In genomic region chr9:104025109-104025508, GRCh38 we compare ENCODE assay signal across 22 cellular contexts.
DNase-seq lines count a peak whose midpoint lies in the region; ATAC-seq and TF ChIP-seq lines count a peak whose summit lies in the region.
"Had no signal": no experiment of that assay in that cellular context is flagged by ENCODE, and none has a peak within 500 bp of the region (broad histone marks: within the 10 kb centered on the region; RNA-seq: fewer than 3 reads in every experiment).

No MANE protein-coding gene starts in this region.

- H3K27ac ChIP-seq in mammary epithelial cell (ENCODE audit: insufficient read depth, low read depth, low read length) (no peak overlapping the region), SK-N-SH (ENCODE audit: low read depth in 2 of 2, low read length in 1 of 2) (no peak overlapping the region)
- H3K27ac ChIP-seq: A549; BLaER1 treated with 17β-estradiol and CSF1 and Interleukin-3, amounts not matched to agents 10 nM and 100 nM; SK-N-MC had no signal

- POLR2A ChIA-PET in SK-N-SH (lab: Yijun Ruan, JAX), result no interaction called here

- peak; percentile 32 for ATAC-seq in GM18868 (IDR thresholded peaks at IDR 0.05; ENCODE audit: unreplicated experiment)
- ATAC-seq: A549, K562, Right ventricle myocardium inferior had no signal

- H3K36me3 ChIP-seq in mammary epithelial cell (ENCODE audit: insufficient read depth, low read length), result no peaks in the 10 kb centered on the region
- H3K36me3 ChIP-seq in SK-N-SH (replicated peaks in 1 of 2; ENCODE audit: control insufficient read depth in 1 of 2, insufficient read depth in 2 of 2, low read length in 1 of 2), result no peaks in the 10 kb centered on the region
- H3K36me3 ChIP-seq: BLaER1 treated with 17β-estradiol and CSF1 and Interleukin-3, amounts not matched to agents 10 nM and 100 nM; HAP-1 had no signal

- CTCF ChIA-PET in mammary epithelial cell (lab: Charles Lee; ENCODE audit: low non-redundant PET) (no interaction called here), SK-N-SH (lab: Yijun Ruan, JAX) (no interaction called here)

- TF ChIP-seq EP300 in SK-N-SH (IDR thresholded peaks at IDR 0.05; ENCODE audit: borderline replicate concordance in 1 of 2, low read depth in 1 of 2, low read length in 1 of 2), result no peak

- dilution Hi-C loops in mammary epithelial cell (cut with HindIII; ENCODE audit: low sequenced_read_pairs), result no loop called here

- 94% methylated on average over 2 of the region's 2 CpGs for WGBS in mammary epithelial cell (ENCODE audit: low coverage, missing lambda C conversion rate)
- 32% methylated on average over 2 of the region's 2 CpGs for WGBS in SK-N-SH (ENCODE audit: low lambda C conversion rate)

- H3K9me3 ChIP-seq in mammary epithelial cell (replicated peaks; ENCODE audit: insufficient read depth, low read length) (no peaks in the 10 kb centered on the region), SK-N-SH (no peaks in the 10 kb centered on the region)
- H3K9me3 ChIP-seq: A549; BLaER1 treated with 17β-estradiol and CSF1 and Interleukin-3, amounts not matched to agents 10 nM and 100 nM; HAP-1 had no signal

- DNase-seq in NCI-H226 (peak; percentile 41), mammary epithelial cell (peak; percentile 37), iris pigment epithelial cell (ENCODE audit: low read depth) (peak; percentile 61), NCI-H1048 (lab: John Stamatoyannopoulos, UW) (no peak), SK-N-SH (no peak), NCI-H1436 (lab: John Stamatoyannopoulos, UW) (no peak)
- DNase-seq: CD8-positive, alpha-beta memory T cell; DND-41; GDM1; MV-4-11; NCI-H1436 treated with DMSO at 0.1 percent for 48 hours; NCI-H2029 treated with DMSO at 0.1 percent for 48 hours; NCI-H2171 treated with DMSO at 0.1 percent for 48 hours; NCI-H510A; NCI-H774 had no signal

- TF ChIP-seq RAD21 in SK-N-SH (IDR thresholded peaks at IDR 0.05; ENCODE audit: low read length), result no peak

- no peak overlapping the region for H2AFZ ChIP-seq in mammary epithelial cell (ENCODE audit: low read depth, low read length)
- H2AFZ ChIP-seq in SK-N-SH (ENCODE audit: low read depth), result no peak overlapping the region

- H3K9ac ChIP-seq in mammary epithelial cell (ENCODE audit: insufficient read depth, low read length), result no peak overlapping the region
- H3K9ac ChIP-seq in SK-N-SH, result no peak overlapping the region
- H3K9ac ChIP-seq: BLaER1 treated with 17β-estradiol and CSF1 and Interleukin-3, amounts not matched to agents 10 nM and 100 nM had no signal

- in situ Hi-C loops in mammary epithelial cell (cut with MboI; ENCODE audit: low sequenced_read_pairs in 2 of 2), result no loop called here

- H3K27me3 ChIP-seq in mammary epithelial cell (ENCODE audit: insufficient read depth, low read length) (no peaks in the 10 kb centered on the region), SK-N-SH (ENCODE audit: insufficient read depth) (no peaks in the 10 kb centered on the region)
- H3K27me3 ChIP-seq: BLaER1 treated with 17β-estradiol and CSF1 and Interleukin-3, amounts not matched to agents 10 nM and 100 nM had no signal

- no peak for TF ChIP-seq CTCF in mammary epithelial cell (conservative IDR thresholded peaks at IDR 0.05 in 1 of 2, IDR thresholded peaks at IDR 0.05 in 1 of 2; ENCODE audit: extremely low read depth in 1 of 2, insufficient read depth in 1 of 2, low read depth in 1 of 2, low read length in 2 of 2)
- no peak for TF ChIP-seq CTCF in SK-N-SH (IDR thresholded peaks at IDR 0.05)

- H4K20me1 ChIP-seq in mammary epithelial cell (ENCODE audit: insufficient read depth, low read length), result no peaks in the 10 kb centered on the region
- H4K20me1 ChIP-seq in SK-N-SH (ENCODE audit: insufficient read depth), result no peaks in the 10 kb centered on the region
- H4K20me1 ChIP-seq: BLaER1 treated with 17β-estradiol and CSF1 and Interleukin-3, amounts not matched to agents 10 nM and 100 nM had no signal

- no TSS peak for BruUV-seq in mammary epithelial cell (replicated peaks; lab: Mats Ljungman, UMichigan)

- H3K4me1 ChIP-seq in mammary epithelial cell (ENCODE audit: insufficient read depth, low read length), result no peaks in the 10 kb centered on the region
- H3K4me1 ChIP-seq in SK-N-SH (ENCODE audit: control insufficient read depth in 1 of 2, insufficient read depth in 2 of 2, low read depth in 1 of 2, low read length in 1 of 2), result no peaks in the 10 kb centered on the region
- H3K4me1 ChIP-seq: A549, HAP-1 had no signal

- no peaks in the 10 kb centered on the region for H3K9me2 ChIP-seq in SK-N-SH

- no peak overlapping the region for H3K4me2 ChIP-seq in mammary epithelial cell (ENCODE audit: insufficient read depth, low read depth, low read length)
- H3K4me2 ChIP-seq in SK-N-SH, result no peak overlapping the region
- H3K4me2 ChIP-seq: A549; BLaER1 treated with 17β-estradiol and CSF1 and Interleukin-3, amounts not matched to agents 10 nM and 100 nM had no signal

- intact Hi-C loops in mammary epithelial cell (cut with micrococcal nuclease), result loop anchor here (2.0 to 5.0 kb wide), 2 partner anchors 70 to 362 kb away; partner anchors contain the start of gene SMC2

- H3K79me2 ChIP-seq in mammary epithelial cell (ENCODE audit: insufficient read depth, low read length) (no peaks in the 10 kb centered on the region), SK-N-SH (ENCODE audit: insufficient read depth) (no peaks in the 10 kb centered on the region)

- H3K4me3 ChIP-seq in mammary epithelial cell (replicated peaks in 1 of 3; ENCODE audit: insufficient read depth in 1 of 3, low read depth in 2 of 3, low read length in 3 of 3) (no peak overlapping the region), SK-N-SH (ENCODE audit: low read depth in 2 of 2, low read length in 1 of 2) (no peak overlapping the region)
- H3K4me3 ChIP-seq: A549; BLaER1 treated with 17β-estradiol and CSF1 and Interleukin-3, amounts not matched to agents 10 nM and 100 nM; HAP-1; K562; SK-N-MC had no signal

- no peaks in the 10 kb centered on the region for H3F3A ChIP-seq in SK-N-SH (replicated peaks; ENCODE audit: insufficient read depth)

TF ChIP-seq in SK-N-SH, 30 proteins besides CTCF, POLR2A, EP300 and RAD21:
- TF ChIP-seq NFIC (IDR thresholded peaks at IDR 0.05; ENCODE audit: borderline replicate concordance) (no peak), FOXJ3 (CRISPR knock-in tag; IDR thresholded peaks at IDR 0.05) (no peak), MAX (IDR thresholded peaks at IDR 0.05; ENCODE audit: low read depth) (no peak), EZH2phosphoT487 (IDR thresholded peaks at IDR 0.05; ENCODE audit: borderline replicate concordance, low read depth) (no peak), FOXM1 (IDR thresholded peaks at IDR 0.05; ENCODE audit: low read depth) (no peak)

Comparison
In these comparisons a context has a peak if more than half of its experiments do, and no peak if none do; other contexts are left out.
1. DNase-seq: peak in NCI-H226 (single experiment), mammary epithelial cell (single experiment) and iris pigment epithelial cell (single experiment); none in NCI-H1048 (single experiment), SK-N-SH (single experiment) and NCI-H1436 (single experiment).